2 cellular contexts compared by ENCODE assay signal in the genomic region with DNA sequence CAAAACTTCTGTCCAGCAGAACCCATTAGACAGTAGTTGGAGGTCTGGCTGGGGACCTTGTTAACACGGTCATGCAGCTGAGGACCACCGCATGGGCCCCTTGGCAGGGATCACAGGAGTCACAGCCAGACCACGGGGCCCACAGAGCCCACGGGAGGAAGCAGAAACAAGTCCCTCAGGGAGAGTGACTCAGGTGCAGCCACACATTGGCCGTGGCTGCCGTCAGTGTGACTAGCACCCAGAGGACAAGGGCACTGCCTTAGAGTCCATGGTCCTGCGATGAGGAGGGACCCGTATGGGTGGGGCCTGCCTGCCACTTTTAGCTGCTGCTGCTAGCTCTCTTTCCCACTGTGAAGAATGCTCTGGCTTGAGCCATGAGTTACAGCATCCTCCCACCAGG.
A peak's percentile ranks its signal among the peaks of the same experiment; 100 is the strongest.
TF ChIP-seq lines count a peak whose summit lies in the region.

No MANE protein-coding gene starts in this region.

TF ChIP-seq in A549, 52 proteins besides CTCF, POLR2A, EP300 and RAD21:
- TF ChIP-seq EHMT2 (IDR thresholded peaks at IDR 0.05; ENCODE audit: low read depth) (0 out of 2 replicates have a peak, but pooled peaks have one; percentile 36), HOXB5 (CRISPR knock-in tag; IDR thresholded peaks at IDR 0.05) (no peak)

TF ChIP-seq in H1, 55 proteins besides CTCF, POLR2A, EP300 and RAD21:
- TF ChIP-seq, protein P1, sequence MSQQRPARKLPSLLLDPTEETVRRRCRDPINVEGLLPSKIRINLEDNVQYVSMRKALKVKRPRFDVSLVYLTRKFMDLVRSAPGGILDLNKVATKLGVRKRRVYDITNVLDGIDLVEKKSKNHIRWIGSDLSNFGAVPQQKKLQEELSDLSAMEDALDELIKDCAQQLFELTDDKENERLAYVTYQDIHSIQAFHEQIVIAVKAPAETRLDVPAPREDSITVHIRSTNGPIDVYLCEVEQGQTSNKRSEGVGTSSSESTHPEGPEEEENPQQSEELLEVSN (IDR thresholded peaks at IDR 0.05) = no peak
- TF ChIP-seq EGR1 (IDR thresholded peaks at IDR 0.05; ENCODE audit: borderline replicate concordance, low read depth, low read length) = no peak
- no peak for TF ChIP-seq CBX5 (IDR thresholded peaks at IDR 0.05; ENCODE audit: low read depth, low read length)
- TF ChIP-seq POLR2AphosphoS5 (IDR thresholded peaks at IDR 0.05; ENCODE audit: low read depth, low read length) = no peak
